1 cellular context compared by ENCODE assay signal in the genomic region with DNA sequence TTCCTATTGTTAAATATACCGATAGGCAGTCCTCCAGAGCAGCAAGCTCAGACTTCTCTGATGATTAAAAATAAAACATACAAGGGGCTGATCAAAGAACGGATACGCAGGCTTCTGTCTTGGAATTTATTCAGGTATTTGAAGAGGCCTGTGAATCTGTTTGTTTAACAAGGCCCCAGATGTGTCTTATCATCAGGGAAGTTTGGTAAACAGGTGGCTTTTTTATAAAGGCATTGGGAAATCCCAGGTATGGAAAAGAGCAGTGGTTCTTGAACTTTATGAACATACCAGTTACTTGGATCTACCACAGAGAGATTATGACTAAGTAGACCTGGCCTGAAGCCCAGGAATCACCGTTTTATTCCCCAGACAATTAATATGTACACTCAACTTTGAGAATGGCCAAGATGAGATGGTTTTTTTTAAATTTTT.
TF ChIP-seq lines count a peak whose summit lies in the region.

No MANE protein-coding gene starts in this region.

TF ChIP-seq in endothelial cell of umbilical vein, 7 proteins besides CTCF, POLR2A, EP300 and RAD21:
- TF ChIP-seq MYC (IDR thresholded peaks at IDR 0.05; ENCODE audit: low read depth, low read length): no peak
